2 cellular contexts compared by ENCODE assay signal in the genomic region with DNA sequence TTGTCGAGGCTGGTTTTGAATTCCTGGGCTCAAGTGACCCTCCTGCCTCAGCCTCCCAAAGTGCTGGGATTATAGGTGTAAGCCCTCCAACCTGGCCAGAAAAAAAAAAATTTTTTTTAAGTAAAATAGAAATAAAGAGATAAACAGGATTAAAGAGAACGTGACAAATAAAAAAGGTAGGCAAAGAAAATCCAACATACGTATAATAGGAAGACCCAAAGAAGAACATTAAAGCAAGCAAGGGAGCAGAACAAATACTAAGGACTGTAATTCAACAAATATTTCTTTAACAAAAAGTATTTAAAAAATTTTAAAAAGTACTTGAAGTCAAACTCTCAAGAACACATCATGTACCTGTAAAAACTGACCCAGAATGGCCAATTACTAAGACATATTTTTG.
TF ChIP-seq lines count a peak whose summit lies in the region.

No MANE protein-coding gene starts in this region.

TF ChIP-seq in HEK293, 187 proteins besides CTCF, POLR2A, EP300 and RAD21:
- TF ChIP-seq, protein P1, sequence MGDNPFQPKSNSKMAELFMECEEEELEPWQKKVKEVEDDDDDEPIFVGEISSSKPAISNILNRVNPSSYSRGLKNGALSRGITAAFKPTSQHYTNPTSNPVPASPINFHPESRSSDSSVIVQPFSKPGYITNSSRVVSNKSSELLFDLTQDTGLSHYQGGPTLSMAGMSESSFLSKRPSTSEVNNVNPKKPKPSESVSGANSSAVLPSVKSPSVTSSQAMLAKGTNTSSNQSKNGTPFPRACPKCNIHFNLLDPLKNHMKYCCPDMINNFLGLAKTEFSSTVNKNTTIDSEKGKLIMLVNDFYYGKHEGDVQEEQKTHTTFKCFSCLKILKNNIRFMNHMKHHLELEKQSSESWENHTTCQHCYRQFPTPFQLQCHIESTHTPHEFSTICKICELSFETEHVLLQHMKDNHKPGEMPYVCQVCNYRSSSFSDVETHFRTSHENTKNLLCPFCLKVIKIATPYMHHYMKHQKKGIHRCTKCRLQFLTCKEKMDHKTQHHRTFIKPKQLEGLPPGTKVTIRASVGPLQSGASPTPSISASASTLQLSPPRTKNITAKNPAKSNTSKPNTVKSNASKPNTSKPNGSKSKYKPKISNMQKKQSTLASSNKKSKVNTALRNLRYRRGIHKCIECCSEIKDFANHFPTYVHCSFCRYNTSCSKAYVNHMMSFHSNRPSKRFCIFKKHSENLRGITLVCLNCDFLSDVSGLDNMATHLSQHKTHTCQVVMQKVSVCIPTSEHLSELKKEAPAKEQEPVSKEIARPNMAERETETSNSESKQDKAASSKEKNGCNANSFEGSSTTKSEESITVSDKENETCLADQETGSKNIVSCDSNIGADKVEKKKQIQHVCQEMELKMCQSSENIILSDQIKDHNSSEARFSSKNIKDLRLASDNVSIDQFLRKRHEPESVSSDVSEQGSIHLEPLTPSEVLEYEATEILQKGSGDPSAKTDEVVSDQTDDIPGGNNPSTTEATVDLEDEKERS (tag by site-specific recombination; IDR thresholded peaks at IDR 0.05), result 0 out of 2 replicates have a peak, but pooled peaks have one; percentile 16
- TF ChIP-seq ZNF133 (tag by site-specific recombination; IDR thresholded peaks at IDR 0.05), result peak; percentile 96
- no peak for TF ChIP-seq ZNF548 (tag by site-specific recombination; IDR thresholded peaks at IDR 0.05)

TF ChIP-seq in endothelial cell of umbilical vein, 7 proteins besides CTCF, POLR2A, EP300 and RAD21:
- TF ChIP-seq GATA2 (IDR thresholded peaks at IDR 0.05; ENCODE audit: insufficient read depth, insufficient read length, low read depth, low read length), result no peak
- TF ChIP-seq JUN (IDR thresholded peaks at IDR 0.05; ENCODE audit: borderline replicate concordance, insufficient read depth, insufficient read length, low read depth), result no peak
- TF ChIP-seq POLR2AphosphoS5 (IDR thresholded peaks at IDR 0.05; ENCODE audit: insufficient read depth, low read depth, low read length), result no peak
- TF ChIP-seq, protein P2, sequence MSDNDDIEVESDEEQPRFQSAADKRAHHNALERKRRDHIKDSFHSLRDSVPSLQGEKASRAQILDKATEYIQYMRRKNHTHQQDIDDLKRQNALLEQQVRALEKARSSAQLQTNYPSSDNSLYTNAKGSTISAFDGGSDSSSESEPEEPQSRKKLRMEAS (IDR thresholded peaks at IDR 0.05; ENCODE audit: insufficient read depth, insufficient read length), result no peak
- no peak for TF ChIP-seq MYC (IDR thresholded peaks at IDR 0.05; ENCODE audit: low read depth, low read length)
- TF ChIP-seq EZH2 (IDR thresholded peaks at IDR 0.05; ENCODE audit: borderline replicate concordance, low read depth, low read length, severe bottlenecking), result no peak
- no peak for TF ChIP-seq FOS (IDR thresholded peaks at IDR 0.05; ENCODE audit: borderline replicate concordance, insufficient read depth, low read length)
